3 cellular contexts compared by ENCODE assay signal in the genomic region with DNA sequence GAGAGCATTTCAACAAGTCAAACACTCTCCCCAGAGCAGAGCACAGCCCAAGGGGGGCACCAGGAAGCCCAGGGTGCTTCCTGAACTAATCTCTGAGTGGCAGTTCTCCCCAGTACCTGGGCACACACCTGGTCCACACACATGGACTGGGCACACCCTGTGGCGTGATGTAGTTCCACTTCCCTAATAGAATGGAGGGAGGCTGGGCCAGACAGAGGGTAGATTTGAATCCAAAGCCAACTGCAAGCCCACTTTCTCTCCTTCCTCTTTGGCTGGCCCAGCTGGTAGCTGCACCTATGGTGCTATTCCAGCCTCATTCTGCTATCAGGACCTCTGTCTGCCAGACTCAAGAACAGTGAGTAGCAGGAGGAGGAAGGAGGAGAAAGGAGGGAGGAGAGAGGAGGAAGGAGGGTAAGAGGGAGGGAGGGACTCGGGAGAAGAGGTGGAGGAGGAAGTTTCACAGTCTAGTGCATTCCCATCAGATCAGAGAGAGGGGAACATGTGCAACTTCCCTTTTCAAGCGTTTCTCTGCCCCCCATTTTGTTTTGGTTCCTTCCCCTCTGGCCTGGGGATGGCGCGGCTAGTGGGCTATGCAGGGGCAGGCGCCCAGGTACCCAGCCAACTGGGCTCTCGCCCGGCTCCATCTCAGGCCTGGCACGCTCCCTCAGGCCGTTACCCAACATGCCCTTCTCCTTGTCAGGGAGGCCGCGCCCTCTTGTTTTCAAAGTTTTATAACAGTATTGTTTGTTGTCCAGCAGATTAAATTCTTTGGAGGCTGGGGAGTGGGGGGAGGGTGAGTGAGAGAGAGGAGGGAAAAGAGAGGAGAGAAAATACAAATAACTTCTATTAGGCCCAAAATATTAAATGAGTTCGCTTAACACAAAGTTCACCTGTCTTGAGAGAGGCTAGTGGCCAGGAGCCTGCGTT.
A peak's percentile ranks its signal among the peaks of the same experiment; 100 is the strongest.
TF ChIP-seq lines count a peak whose summit lies in the region.

No MANE protein-coding gene starts in this region.

TF ChIP-seq in liver, 16 proteins besides CTCF, POLR2A, EP300 and RAD21:
- TF ChIP-seq NR2F2 (IDR thresholded peaks at IDR 0.05) (no peak), FOXA2 (IDR thresholded peaks at IDR 0.05) (no peak), EGR1 (IDR thresholded peaks at IDR 0.05; ENCODE audit: low read depth in 2 of 2) (no peak), TAF1 (conservative IDR thresholded peaks at IDR 0.05) (no peak), GABPA (IDR thresholded peaks at IDR 0.05 in 1 of 2, conservative IDR thresholded peaks at IDR 0.05 in 1 of 2) (no peak), RXRA (IDR thresholded peaks at IDR 0.05) (no peak), HNF4G (IDR thresholded peaks at IDR 0.05) (no peak), HNF4A (conservative IDR thresholded peaks at IDR 0.05) (no peak), SP1 (IDR thresholded peaks at IDR 0.05) (no peak)
- TF ChIP-seq, protein P1, sequence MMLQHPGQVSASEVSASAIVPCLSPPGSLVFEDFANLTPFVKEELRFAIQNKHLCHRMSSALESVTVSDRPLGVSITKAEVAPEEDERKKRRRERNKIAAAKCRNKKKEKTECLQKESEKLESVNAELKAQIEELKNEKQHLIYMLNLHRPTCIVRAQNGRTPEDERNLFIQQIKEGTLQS (IDR thresholded peaks at IDR 0.05): no peak
- TF ChIP-seq, protein P2, sequence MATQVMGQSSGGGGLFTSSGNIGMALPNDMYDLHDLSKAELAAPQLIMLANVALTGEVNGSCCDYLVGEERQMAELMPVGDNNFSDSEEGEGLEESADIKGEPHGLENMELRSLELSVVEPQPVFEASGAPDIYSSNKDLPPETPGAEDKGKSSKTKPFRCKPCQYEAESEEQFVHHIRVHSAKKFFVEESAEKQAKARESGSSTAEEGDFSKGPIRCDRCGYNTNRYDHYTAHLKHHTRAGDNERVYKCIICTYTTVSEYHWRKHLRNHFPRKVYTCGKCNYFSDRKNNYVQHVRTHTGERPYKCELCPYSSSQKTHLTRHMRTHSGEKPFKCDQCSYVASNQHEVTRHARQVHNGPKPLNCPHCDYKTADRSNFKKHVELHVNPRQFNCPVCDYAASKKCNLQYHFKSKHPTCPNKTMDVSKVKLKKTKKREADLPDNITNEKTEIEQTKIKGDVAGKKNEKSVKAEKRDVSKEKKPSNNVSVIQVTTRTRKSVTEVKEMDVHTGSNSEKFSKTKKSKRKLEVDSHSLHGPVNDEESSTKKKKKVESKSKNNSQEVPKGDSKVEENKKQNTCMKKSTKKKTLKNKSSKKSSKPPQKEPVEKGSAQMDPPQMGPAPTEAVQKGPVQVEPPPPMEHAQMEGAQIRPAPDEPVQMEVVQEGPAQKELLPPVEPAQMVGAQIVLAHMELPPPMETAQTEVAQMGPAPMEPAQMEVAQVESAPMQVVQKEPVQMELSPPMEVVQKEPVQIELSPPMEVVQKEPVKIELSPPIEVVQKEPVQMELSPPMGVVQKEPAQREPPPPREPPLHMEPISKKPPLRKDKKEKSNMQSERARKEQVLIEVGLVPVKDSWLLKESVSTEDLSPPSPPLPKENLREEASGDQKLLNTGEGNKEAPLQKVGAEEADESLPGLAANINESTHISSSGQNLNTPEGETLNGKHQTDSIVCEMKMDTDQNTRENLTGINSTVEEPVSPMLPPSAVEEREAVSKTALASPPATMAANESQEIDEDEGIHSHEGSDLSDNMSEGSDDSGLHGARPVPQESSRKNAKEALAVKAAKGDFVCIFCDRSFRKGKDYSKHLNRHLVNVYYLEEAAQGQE (IDR thresholded peaks at IDR 0.05): no peak
- TF ChIP-seq, protein P3, sequence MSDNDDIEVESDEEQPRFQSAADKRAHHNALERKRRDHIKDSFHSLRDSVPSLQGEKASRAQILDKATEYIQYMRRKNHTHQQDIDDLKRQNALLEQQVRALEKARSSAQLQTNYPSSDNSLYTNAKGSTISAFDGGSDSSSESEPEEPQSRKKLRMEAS (IDR thresholded peaks at IDR 0.05): no peak

TF ChIP-seq in HepG2, 621 proteins besides CTCF, POLR2A, EP300 and RAD21 (continues in another document):
- TF ChIP-seq, protein P4, sequence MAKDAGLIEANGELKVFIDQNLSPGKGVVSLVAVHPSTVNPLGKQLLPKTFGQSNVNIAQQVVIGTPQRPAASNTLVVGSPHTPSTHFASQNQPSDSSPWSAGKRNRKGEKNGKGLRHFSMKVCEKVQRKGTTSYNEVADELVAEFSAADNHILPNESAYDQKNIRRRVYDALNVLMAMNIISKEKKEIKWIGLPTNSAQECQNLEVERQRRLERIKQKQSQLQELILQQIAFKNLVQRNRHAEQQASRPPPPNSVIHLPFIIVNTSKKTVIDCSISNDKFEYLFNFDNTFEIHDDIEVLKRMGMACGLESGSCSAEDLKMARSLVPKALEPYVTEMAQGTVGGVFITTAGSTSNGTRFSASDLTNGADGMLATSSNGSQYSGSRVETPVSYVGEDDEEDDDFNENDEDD (CRISPR knock-in tag; IDR thresholded peaks at IDR 0.05; ENCODE audit: borderline replicate concordance): no peak
- TF ChIP-seq SMARCC2 (IDR thresholded peaks at IDR 0.05) (no peak), SKI (IDR thresholded peaks at IDR 0.05; ENCODE audit: partially characterized antibody) (no peak), KDM4B (CRISPR knock-in tag; IDR thresholded peaks at IDR 0.05) (no peak), ZIK1 (CRISPR knock-in tag; IDR thresholded peaks at IDR 0.05; ENCODE audit: borderline replicate concordance, low read depth) (no peak), TOE1 (CRISPR knock-in tag; IDR thresholded peaks at IDR 0.05) (no peak), HNRNPL (IDR thresholded peaks at IDR 0.05; ENCODE audit: low read depth, low read length) (no peak), ARID5B (CRISPR knock-in tag; IDR thresholded peaks at IDR 0.05) (no peak), HBP1 (CRISPR knock-in tag; IDR thresholded peaks at IDR 0.05; ENCODE audit: low read depth) (no peak), MAFG (CRISPR knock-in tag; IDR thresholded peaks at IDR 0.05) (no peak)
- TF ChIP-seq, protein P5, sequence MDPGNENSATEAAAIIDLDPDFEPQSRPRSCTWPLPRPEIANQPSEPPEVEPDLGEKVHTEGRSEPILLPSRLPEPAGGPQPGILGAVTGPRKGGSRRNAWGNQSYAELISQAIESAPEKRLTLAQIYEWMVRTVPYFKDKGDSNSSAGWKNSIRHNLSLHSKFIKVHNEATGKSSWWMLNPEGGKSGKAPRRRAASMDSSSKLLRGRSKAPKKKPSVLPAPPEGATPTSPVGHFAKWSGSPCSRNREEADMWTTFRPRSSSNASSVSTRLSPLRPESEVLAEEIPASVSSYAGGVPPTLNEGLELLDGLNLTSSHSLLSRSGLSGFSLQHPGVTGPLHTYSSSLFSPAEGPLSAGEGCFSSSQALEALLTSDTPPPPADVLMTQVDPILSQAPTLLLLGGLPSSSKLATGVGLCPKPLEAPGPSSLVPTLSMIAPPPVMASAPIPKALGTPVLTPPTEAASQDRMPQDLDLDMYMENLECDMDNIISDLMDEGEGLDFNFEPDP (CRISPR knock-in tag; conservative IDR thresholded peaks at IDR 0.05): no peak

TF ChIP-seq in GM12878, 131 proteins besides CTCF, POLR2A, EP300 and RAD21:
- TF ChIP-seq YY1 (IDR thresholded peaks at IDR 0.05; ENCODE audit: low read depth, low read length) (0 out of 2 replicates have a peak, but pooled peaks have one; percentile 31), ZNF384 (IDR thresholded peaks at IDR 0.05; ENCODE audit: borderline replicate concordance, low read depth, low read length) (no peak), CHD2 (IDR thresholded peaks at IDR 0.05; ENCODE audit: borderline replicate concordance, low read depth, low read length) (no peak), SPI1 (IDR thresholded peaks at IDR 0.05; ENCODE audit: borderline replicate concordance, insufficient read depth, low read depth, low read length) (peak; percentile 54; the same call in 1 of the 2 replicates)
